Comparison of ENCODE assay signal across 2 cellular contexts in genomic region chr1:230537456-230537855, GRCh38.
TF ChIP-seq lines count a peak whose summit lies in the region.

No MANE protein-coding gene starts in this region.

TF ChIP-seq in HCT116, 20 proteins besides CTCF, POLR2A, EP300 and RAD21 (continued from another document):
- TF ChIP-seq CEBPB (IDR thresholded peaks at IDR 0.05; ENCODE audit: low read depth) (no peak), SIN3A (IDR thresholded peaks at IDR 0.05; ENCODE audit: low read depth) (no peak), ELF1 (IDR thresholded peaks at IDR 0.05; ENCODE audit: borderline replicate concordance, low read depth) (no peak), TCF7L2 (IDR thresholded peaks at IDR 0.05; ENCODE audit: borderline replicate concordance, extremely low read depth, insufficient read depth, insufficient read length) (no peak), EZH2 (IDR thresholded peaks at IDR 0.05) (no peak), FOSL1 (IDR thresholded peaks at IDR 0.05; ENCODE audit: low read depth) (no peak), EGR1 (IDR thresholded peaks at IDR 0.05; ENCODE audit: low read depth) (no peak), REST (IDR thresholded peaks at IDR 0.05; ENCODE audit: low read depth) (no peak), SP1 (IDR thresholded peaks at IDR 0.05; ENCODE audit: low read depth) (no peak), ZBTB33 (IDR thresholded peaks at IDR 0.05; ENCODE audit: extremely low read depth, insufficient replicate concordance, low read length) (no peak), POLR2AphosphoS5 (IDR thresholded peaks at IDR 0.05; ENCODE audit: low read depth, low read length) (no peak), CBX3 (IDR thresholded peaks at IDR 0.05; ENCODE audit: low read depth) (no peak), EZH2phosphoT487 (IDR thresholded peaks at IDR 0.05; ENCODE audit: borderline replicate concordance) (no peak), ZFX (IDR thresholded peaks at IDR 0.05) (no peak), SRF (IDR thresholded peaks at IDR 0.05; ENCODE audit: low read depth) (no peak)

TF ChIP-seq in K562, 482 proteins besides CTCF, POLR2A, EP300 and RAD21:
- TF ChIP-seq ZBTB5 (IDR thresholded peaks at IDR 0.05) (no peak), CREB3 (tag; conservative IDR thresholded peaks at IDR 0.05; ENCODE audit: low read depth) (no peak), FOS (IDR thresholded peaks at IDR 0.05; ENCODE audit: extremely low read depth, insufficient read length) (no peak), GTF2A2 (tag; IDR thresholded peaks at IDR 0.05) (no peak), HDGF (IDR thresholded peaks at IDR 0.05) (no peak), ZNF507 (tag; conservative IDR thresholded peaks at IDR 0.05) (no peak), ZNF707 (CRISPR knock-in tag; conservative IDR thresholded peaks at IDR 0.05) (no peak), MAFK (IDR thresholded peaks at IDR 0.05; ENCODE audit: low read length) (no peak), HDAC3 (IDR thresholded peaks at IDR 0.05; ENCODE audit: borderline replicate concordance, partially characterized antibody) (no peak), MGA (IDR thresholded peaks at IDR 0.05) (no peak)
